Comparison of ENCODE assay signal across 5 cellular contexts in genomic region chr15:22736200-22736599, GRCh38. TPM values are rescaled to one million over a fixed set of nuclear protein-coding genes. Genes with fewer than 3 reads are reported as not detected.
A peak's percentile ranks its signal among the peaks of the same experiment; 100 is the strongest.
DNase-seq lines count a peak whose midpoint lies in the region; ATAC-seq and TF ChIP-seq lines count a peak whose summit lies in the region.
"Not testable (repeated sequence)": the region's sequence is repeated elsewhere in the genome, so short reads cannot be mapped to it uniquely, and the experiment has no call there.

No MANE protein-coding gene starts in this region.

- H3K4me1 Mint-ChIP-seq in HFFc6 (ENCODE audit: low read depth) (peaks cover 38% of the 10 kb centered on the region), endothelial cell (ENCODE audit: unreplicated experiment) (peaks cover 14% of the 10 kb centered on the region)

- peaks cover 23% of the 10 kb centered on the region for H3K4me1 ChIP-seq in PC-3 (ENCODE audit: insufficient read depth, low read length)
- peaks cover 29% of the 10 kb centered on the region for H3K4me1 ChIP-seq in SJSA1 (replicated peaks)

- not testable (repeated sequence) for H3K27me3 ChIP-seq in PC-3 (ENCODE audit: low read length); SJSA1 (replicated peaks)

- H3K27ac ChIP-seq in PC-3 (ENCODE audit: low read length), result peak overlapping the region; percentile 68
- peak overlapping the region; percentile 95 for H3K27ac ChIP-seq in SJSA1

- CTCF ChIA-PET in PC-3 (lab: Charles Lee), result not testable (repeated sequence)

- not testable (repeated sequence) for H3K27me3 Mint-ChIP-seq in HFFc6 (ENCODE audit: insufficient read depth); endothelial cell (ENCODE audit: unreplicated experiment)

- H3K27ac Mint-ChIP-seq in HFFc6 (peak overlapping the region; percentile 64), endothelial cell (ENCODE audit: unreplicated experiment) (peak overlapping the region; percentile 11)

- not testable (repeated sequence) for H3K79me2 ChIP-seq in PC-3 (ENCODE audit: low read length)

- not testable (repeated sequence) for H3F3A ChIP-seq in PC-3 (ENCODE audit: low read length, unreplicated experiment)

- not testable (repeated sequence) for H3K9ac ChIP-seq in PC-3 (ENCODE audit: low read length)

- DNase-seq in EH (ENCODE audit: low read depth) (peak; percentile 43), PC-3 (peak; percentile 3), SJSA1 (ENCODE audit: low read depth in 1 of 2, low spot score in 2 of 2) (peak in 1 of 2 experiments; percentile 63)
- DNase-seq in HFFc6; endothelial cell (ENCODE audit: low spot score): not testable (repeated sequence)

- TSS peak; percentile 61 for BruUV-seq in PC-3 (replicated peaks; lab: Mats Ljungman, UMichigan)

- not testable (repeated sequence) for H3K9me3 Mint-ChIP-seq in HFFc6; endothelial cell (ENCODE audit: unreplicated experiment)

- not testable (repeated sequence) for H4K20me1 ChIP-seq in PC-3 (ENCODE audit: low read length)

- peak overlapping the region; percentile 61 for H3K4me2 ChIP-seq in PC-3 (ENCODE audit: low read length)

- H2AFZ ChIP-seq in PC-3 (ENCODE audit: low read length), result peak overlapping the region; percentile 55; the same call in 1 of the 2 replicates

- not testable (repeated sequence) for H3K9me2 ChIP-seq in PC-3 (replicated peaks; ENCODE audit: low read length)

- TF ChIP-seq CTCF in HFFc6 (IDR thresholded peaks at IDR 0.05); PC-3 (conservative IDR thresholded peaks at IDR 0.05; ENCODE audit: low read depth, low read length); endothelial cell (IDR thresholded peaks at IDR 0.05; ENCODE audit: unreplicated experiment): not testable (repeated sequence)

- POLR2A ChIA-PET in PC-3 (lab: Charles Lee; ENCODE audit: unreplicated experiment), result not testable (repeated sequence)

- not testable (repeated sequence) for H3K9me3 ChIP-seq in PC-3 (ENCODE audit: low read length); SJSA1 (replicated peaks)

- peak; percentile 62 for ATAC-seq in PC-3

- intact Hi-C loops in PC-3 (cut with micrococcal nuclease), result not testable (repeated sequence)

- H3K4me3 Mint-ChIP-seq in HFFc6, result peak overlapping the region; percentile 11
- H3K4me3 Mint-ChIP-seq in endothelial cell (ENCODE audit: unreplicated experiment), result not testable (repeated sequence)

- not testable (repeated sequence) for H3K36me3 ChIP-seq in PC-3 (ENCODE audit: low read depth, low read length); SJSA1

- H3K36me3 Mint-ChIP-seq in HFFc6 (ENCODE audit: low read depth); endothelial cell (ENCODE audit: low read depth, unreplicated experiment): not testable (repeated sequence)

- peak overlapping the region; percentile 42; the same call in 1 of the 2 replicates for H3K4me3 ChIP-seq in PC-3 (ENCODE audit: low read length)
- H3K4me3 ChIP-seq in SJSA1, result not testable (repeated sequence)

RNA-seq across cellular contexts. Expression of gene NIPA1, which starts 50.2 kb away (rescaled TPM):
- 10 to 100 TPM; 18.6 to 21.0 (median 20.5) TPM for total RNA-seq in HFFc6 (2021; fragmentation: NEBNext Ultra II Directional; extraction: Animal tissue kit (Norgen Biotek cat#: 25700))
- total RNA-seq in PC-3 (2014; rRNA removed) (22.3 and 25.2 TPM in 2 replicates), endothelial cell (ENCODE audit: unreplicated experiment) (28.1 TPM)
- total RNA-seq in SJSA1 (2014; rRNA removed; shearing (Covaris generic)), result 17.2 and 22.5 TPM in 2 replicates
